Comparison of ENCODE assay signal across 1 cellular context in the genomic region with DNA sequence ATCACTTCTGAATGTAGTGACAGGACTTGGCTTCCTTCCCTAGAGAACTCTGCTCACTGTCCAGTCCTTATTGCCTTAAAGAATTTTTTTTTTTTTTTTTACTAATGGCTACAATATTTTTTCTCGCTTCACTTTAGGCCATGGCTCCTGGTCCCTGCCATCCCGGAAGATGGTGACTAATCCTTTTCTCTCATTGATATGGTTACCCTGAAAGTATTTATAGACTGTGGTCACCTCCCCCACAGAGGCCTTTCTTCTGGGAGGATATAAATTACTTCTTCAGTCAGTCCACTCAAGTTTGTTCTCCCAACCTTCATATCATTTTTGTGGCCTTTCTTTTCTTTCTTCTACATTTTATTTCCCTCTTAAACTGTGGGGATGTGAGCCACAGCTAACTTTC.
TF ChIP-seq lines count a peak whose summit lies in the region.

No MANE protein-coding gene starts in this region.

TF ChIP-seq in K562, 482 proteins besides CTCF, POLR2A, EP300 and RAD21:
- TF ChIP-seq MEF2A (IDR thresholded peaks at IDR 0.05; ENCODE audit: control insufficient read depth, low read depth, low read length): peak; percentile 64; the same call in 1 of the 2 replicates
- no peak for TF ChIP-seq LARP7 (IDR thresholded peaks at IDR 0.05)
- TF ChIP-seq MEF2D (tag; conservative IDR thresholded peaks at IDR 0.05; ENCODE audit: low read depth): peak; percentile 82
